ENCODE assay signal across 12 cellular contexts in genomic region chr2:201697899-201698298, GRCh38. TPM values are rescaled to one million over a fixed set of nuclear protein-coding genes. Genes with fewer than 3 reads are reported as not detected.
DNase-seq lines count a peak whose midpoint lies in the region; ATAC-seq and TF ChIP-seq lines count a peak whose summit lies in the region.
"Had no signal": no experiment of that assay in that cellular context is flagged by ENCODE, and none has a peak within 500 bp of the region (broad histone marks: within the 10 kb centered on the region; RNA-seq: fewer than 3 reads in every experiment).

No MANE protein-coding gene starts in this region.

- no peak for TF ChIP-seq POLR2A in uterus (IDR thresholded peaks at IDR 0.05)

- H3K9me3 Mint-ChIP-seq in HFFc6, result no peaks in the 10 kb centered on the region

- H3K4me1 Mint-ChIP-seq in HFFc6 (ENCODE audit: low read depth), result peaks cover 78% of the 10 kb centered on the region

- intact Hi-C loops in uterus (cut with DNase I; ENCODE audit: low total_unique reads), result no loop called here

- no peaks in the 10 kb centered on the region; the same call in 1 of the 2 replicates for H3K27me3 Mint-ChIP-seq in HFFc6 (ENCODE audit: insufficient read depth)

- peaks cover 28% of the 10 kb centered on the region for H3K36me3 Mint-ChIP-seq in HFFc6 (ENCODE audit: low read depth)

- DNase-seq in HFFc6, result peak; percentile 85
- peak; percentile 52 for DNase-seq in astrocyte of the cerebellum (ENCODE audit: low read depth)
- DNase-seq in iris pigment epithelial cell (ENCODE audit: low read depth), result peak; percentile 90
- DNase-seq in uterus, result no peak
- DNase-seq in SHP77 treated with DMSO at 0.1 percent for 48 hours (lab: John Stamatoyannopoulos, UW), result no peak
- DNase-seq: DMS79, H7, NCI-H1048, nucleus accumbens, transverse colon had no signal

- no peaks in the 10 kb centered on the region for H3K27me3 ChIP-seq in uterus
- H3K27me3 ChIP-seq: transverse colon had no signal

- H3K27ac Mint-ChIP-seq in HFFc6, result peak overlapping the region; percentile 84

- peak overlapping the region; percentile 71 for H3K4me3 Mint-ChIP-seq in HFFc6

- no peaks in the 10 kb centered on the region for H3K36me3 ChIP-seq in uterus

- H3K4me3 ChIP-seq in astrocyte of the cerebellum (ENCODE audit: low read depth, low read length), result no peak overlapping the region
- no peak overlapping the region for H3K4me3 ChIP-seq in uterus
- H3K4me3 ChIP-seq: transverse colon had no signal

- in situ Hi-C loops in astrocyte of the cerebellum (cut with HindIII; ENCODE audit: low sequenced_read_pairs), result loop anchor here (5.0 kb wide), 1 partner anchor 51 kb away; no protein-coding TSS in a partner anchor

- ATAC-seq in HG02798 (IDR thresholded peaks at IDR 0.05; ENCODE audit: poor library complexity, unreplicated experiment) (no peak), HG03520 (IDR thresholded peaks at IDR 0.05; ENCODE audit: unreplicated experiment) (no peak)

- H3K4me1 ChIP-seq in uterus, result peaks cover 0 to 4% of the 10 kb centered on the region in 2 donors
- H3K4me1 ChIP-seq: transverse colon had no signal

- H3K27ac ChIP-seq in uterus, result peak overlapping the region; percentile 50 to 58
- H3K27ac ChIP-seq: transverse colon had no signal

- no peaks in the 10 kb centered on the region for H3K9me3 ChIP-seq in uterus
- H3K9me3 ChIP-seq: transverse colon had no signal

- TF ChIP-seq CTCF in HFFc6 (IDR thresholded peaks at IDR 0.05) (no peak), astrocyte of the cerebellum (IDR thresholded peaks at IDR 0.05; ENCODE audit: low read depth, low read length, missing control alignments) (no peak), uterus (IDR thresholded peaks at IDR 0.05) (no peak)

RNA-seq across cellular contexts. Expression of gene MPP4, which starts 0.5 kb away (rescaled TPM):
- total RNA-seq in HFFc6 (2021; fragmentation: NEBNext Ultra II Directional; extraction: Animal tissue kit (Norgen Biotek cat#: 25700)), result 1 to 10 TPM; 2.7 to 6.7 (median 3.7) TPM
- total RNA-seq in uterus, result under 1 TPM in 2 of 4 donors, not detected in 2; 0.24 to 0.97 TPM
- total RNA-seq: H7, transverse colon had no signal

RNA-seq across cellular contexts. Expression of gene TMEM237, which starts 54.6 kb away (rescaled TPM):
- 10 to 100 TPM; 76.2 to 96.5 (median 83.3) TPM for total RNA-seq in HFFc6 (2021; fragmentation: NEBNext Ultra II Directional; extraction: Animal tissue kit (Norgen Biotek cat#: 25700))
- 10 to 100 TPM in 3 of 4 donors, 1 to 10 TPM in 1; 7.2 to 52.1 (median 26.0) TPM for total RNA-seq in uterus

Comparison
In these comparisons a context has a peak if more than half of its experiments do, and no peak if none do; other contexts are left out.
1. DNase-seq: peak in HFFc6 (single experiment), astrocyte of the cerebellum (single experiment) and iris pigment epithelial cell (single experiment); none in uterus (0 of 2) and SHP77 treated with DMSO at 0.1 percent for 48 hours (single experiment).